ENCODE assay signal across 8 cellular contexts in genomic region chr2:54657664-54658083, GRCh38.
DNase-seq lines count a peak whose midpoint lies in the region; ATAC-seq and TF ChIP-seq lines count a peak whose summit lies in the region.

No MANE protein-coding gene starts in this region.

- H3K4me1 Mint-ChIP-seq in CD14-positive monocyte: no peaks in the 10 kb centered on the region
- H3K4me1 Mint-ChIP-seq in activated naive CD4-positive, alpha-beta T cell treated with anti-CD3 and anti-CD28 coated beads, Interleukin-2, amount 10 ng/mL, durations not matched to agents 7 days and 5 days: peaks cover 14% of the 10 kb centered on the region

- no peaks in the 10 kb centered on the region for H3K27me3 Mint-ChIP-seq in CD14-positive monocyte (ENCODE audit: low read depth in 3 of 3)
- no peaks in the 10 kb centered on the region for H3K27me3 Mint-ChIP-seq in activated naive CD4-positive, alpha-beta T cell treated with anti-CD3 and anti-CD28 coated beads, Interleukin-2, amount 10 ng/mL, durations not matched to agents 7 days and 5 days

- peak overlapping the region in 3 of 7 donors; percentile 54 to 66 (median 65) for H3K27ac Mint-ChIP-seq in CD14-positive monocyte
- no peak overlapping the region for H3K27ac Mint-ChIP-seq in activated naive CD4-positive, alpha-beta T cell treated with anti-CD3 and anti-CD28 coated beads, Interleukin-2, amount 10 ng/mL, durations not matched to agents 7 days and 5 days

- peak; percentile 52 for DNase-seq in CD14-positive monocyte (ENCODE audit: low spot score)
- DNase-seq in NCI-H82 (lab: John Stamatoyannopoulos, UW): peak; percentile 79
- peak; percentile 48 for DNase-seq in activated naive CD4-positive, alpha-beta T cell treated with anti-CD3 and anti-CD28 coated beads, Interleukin-2, amount 10 ng/mL, durations not matched to agents 7 days and 5 days
- DNase-seq in left ventricle myocardium superior: peak; percentile 72
- peak; percentile 38 for DNase-seq in stimulated activated CD4-positive, alpha-beta T cell treated with anti-CD3 and anti-CD28 coated beads, Interleukin-12 subunit alpha, Interleukin-12 subunit beta, amount 100 ng/mL, for 4 hours

- H3K36me3 Mint-ChIP-seq in CD14-positive monocyte: peaks cover 85 to 95% of the 10 kb centered on the region in 2 donors
- H3K36me3 Mint-ChIP-seq in activated naive CD4-positive, alpha-beta T cell treated with anti-CD3 and anti-CD28 coated beads, Interleukin-2, amount 10 ng/mL, durations not matched to agents 7 days and 5 days: peaks cover 89% of the 10 kb centered on the region

- ATAC-seq in GM18909 (IDR thresholded peaks at IDR 0.05; ENCODE audit: poor library complexity, unreplicated experiment) (peak; percentile 55), left ventricle myocardium superior (peak; percentile 76), HG02588 (IDR thresholded peaks at IDR 0.05; ENCODE audit: unreplicated experiment) (no peak), GM19463 (IDR thresholded peaks at IDR 0.05; ENCODE audit: unreplicated experiment) (no peak)

- intact Hi-C loops in CD14-positive monocyte (cut with micrococcal nuclease) (no loop called here), left ventricle myocardium superior (cut with micrococcal nuclease) (loop anchor here (10.0 kb wide), 1 partner anchor 133 kb away; no protein-coding TSS in a partner anchor)

- TF ChIP-seq CTCF in CD14-positive monocyte (IDR thresholded peaks at IDR 0.05): peak; percentile 78

- H3K9me3 Mint-ChIP-seq in CD14-positive monocyte: no peaks in the 10 kb centered on the region
- H3K9me3 Mint-ChIP-seq in activated naive CD4-positive, alpha-beta T cell treated with anti-CD3 and anti-CD28 coated beads, Interleukin-2, amount 10 ng/mL, durations not matched to agents 7 days and 5 days: no peaks in the 10 kb centered on the region

- no peak overlapping the region for H3K4me3 Mint-ChIP-seq in CD14-positive monocyte
- no peak overlapping the region for H3K4me3 Mint-ChIP-seq in activated naive CD4-positive, alpha-beta T cell treated with anti-CD3 and anti-CD28 coated beads, Interleukin-2, amount 10 ng/mL, durations not matched to agents 7 days and 5 days

- CTCF ChIA-PET in activated naive CD4-positive, alpha-beta T cell treated with anti-CD3 and anti-CD28 coated beads, Interleukin-2, amount 10 ng/mL, durations not matched to agents 7 days and 5 days (lab: Charles Lee): interaction anchor here (0.6 to 3.2 kb wide), 8 partner anchors 11 to 521 kb away, joined by 3 to 35 read pairs (median 3); no protein-coding TSS in a partner anchor

Comparison
In these comparisons a context has a peak if more than half of its experiments do, and no peak if none do; other contexts are left out.
1. ATAC-seq: peak in GM18909 (single experiment) and left ventricle myocardium superior (single experiment); none in HG02588 (single experiment) and GM19463 (single experiment).
2. Peak in every context shown above with its lines, with median percentiles within 50 percentile points of each other: DNase-seq.